In genomic region chr7:39130740-39131538, GRCh38 we compare ENCODE assay signal across 13 cellular contexts.
DNase-seq lines count a peak whose midpoint lies in the region; ATAC-seq and TF ChIP-seq lines count a peak whose summit lies in the region.
"Had no signal": no experiment of that assay in that cellular context is flagged by ENCODE, and none has a peak within 500 bp of the region (broad histone marks: within the 10 kb centered on the region; RNA-seq: fewer than 3 reads in every experiment).

No MANE protein-coding gene starts in this region.

- intact Hi-C loops in ovary (cut with DNase I), result no loop called here

- 44 to 65% (median 56%) methylated on average over 26 of the region's 26 CpGs for WGBS in ovary, 3 donors

- no peak for DNase-seq in activated T-cell treated with anti-CD3 and anti-CD28 coated beads, Interleukin-2, amount 50 U/mL, for 24 hours
- no peak for DNase-seq in activated T-cell treated with anti-CD3 and anti-CD28 coated beads, Interleukin-2, amount 50 U/mL, for 1 hour
- DNase-seq in NCI-H524 treated with DMSO at 0.1 percent for 48 hours (lab: John Stamatoyannopoulos, UW) (peak; percentile 18), glutamatergic neuron (peak; percentile 50), ovary (no peak), CD1c-positive myeloid dendritic cell (ENCODE audit: extremely low spot score) (no peak)
- DNase-seq in stimulated activated naive B cell treated with anti-CD40 and anti-IgM and Interleukin-4, amounts not matched to agents 10 μg/mL and 1 μg/mL and 100 μg/mL, for 72 hours, result no peak
- DNase-seq: activated gamma-delta T cell; GM23248; stimulated activated naive CD4-positive, alpha-beta T cell treated with Interleukin-2 at 50 U/mL for 16 hours had no signal

- no peaks in the 10 kb centered on the region for H3K36me3 Mint-ChIP-seq in activated T-cell treated with anti-CD3 and anti-CD28 coated beads, Interleukin-2, amount 50 U/mL, for 24 hours (ENCODE audit: low read depth)
- H3K36me3 Mint-ChIP-seq in glutamatergic neuron (ENCODE audit: unreplicated experiment), result no peaks in the 10 kb centered on the region
- H3K36me3 Mint-ChIP-seq in stimulated activated naive B cell treated with anti-CD40 and anti-IgM and Interleukin-4, amounts not matched to agents 10 μg/mL and 1 μg/mL and 100 μg/mL, for 72 hours, result no peaks in the 10 kb centered on the region

- TF ChIP-seq CTCF in glutamatergic neuron (IDR thresholded peaks at IDR 0.05; ENCODE audit: partially characterized antibody, unreplicated experiment) (no peak), ovary (IDR thresholded peaks at IDR 0.05) (no peak)

- H3K27ac Mint-ChIP-seq in activated T-cell treated with anti-CD3 and anti-CD28 coated beads, Interleukin-2, amount 50 U/mL, for 24 hours, result no peak overlapping the region
- H3K27ac Mint-ChIP-seq in glutamatergic neuron (ENCODE audit: unreplicated experiment), result peak overlapping the region; percentile 77
- no peak overlapping the region for H3K27ac Mint-ChIP-seq in stimulated activated naive B cell treated with anti-CD40 and anti-IgM and Interleukin-4, amounts not matched to agents 10 μg/mL and 1 μg/mL and 100 μg/mL, for 72 hours

- no peaks in the 10 kb centered on the region for H3K4me1 ChIP-seq in ovary (ENCODE audit: insufficient read depth)
- H3K4me1 ChIP-seq: BLaER1 treated with 17β-estradiol and CSF1 and Interleukin-3, amounts not matched to agents 10 nM and 100 nM had no signal

- H3K9me3 ChIP-seq in ovary, result no peaks in the 10 kb centered on the region
- H3K9me3 ChIP-seq: BLaER1 treated with 17β-estradiol and CSF1 and Interleukin-3, amounts not matched to agents 10 nM and 100 nM had no signal

- no peaks in the 10 kb centered on the region for H3K36me3 ChIP-seq in ovary
- H3K36me3 ChIP-seq: BLaER1 treated with 17β-estradiol and CSF1 and Interleukin-3, amounts not matched to agents 10 nM and 100 nM had no signal

- no peak overlapping the region for H3K27ac ChIP-seq in ovary
- H3K27ac ChIP-seq: BLaER1 treated with 17β-estradiol and CSF1 and Interleukin-3, amounts not matched to agents 10 nM and 100 nM; GM23248; skin epidermis had no signal

- H3K4me3 ChIP-seq in ovary, result no peak overlapping the region
- H3K4me3 ChIP-seq: BLaER1 treated with 17β-estradiol and CSF1 and Interleukin-3, amounts not matched to agents 10 nM and 100 nM; GM23248 had no signal

- no peak for ATAC-seq in stimulated activated naive B cell treated with anti-CD40 and anti-IgM and Interleukin-4, amounts not matched to agents 10 μg/mL and 1 μg/mL and 100 μg/mL, for 72 hours (replicated peaks)
- no peak for ATAC-seq in GM18858 (IDR thresholded peaks at IDR 0.05; ENCODE audit: unreplicated experiment)

- TF ChIP-seq EP300 in ovary (IDR thresholded peaks at IDR 0.05), result no peak

- no peak for TF ChIP-seq POLR2A in ovary (IDR thresholded peaks at IDR 0.05)

- peaks cover 3% of the 10 kb centered on the region for H3K4me1 Mint-ChIP-seq in activated T-cell treated with anti-CD3 and anti-CD28 coated beads, Interleukin-2, amount 50 U/mL, for 24 hours (ENCODE audit: low read depth)
- peaks cover 42% of the 10 kb centered on the region for H3K4me1 Mint-ChIP-seq in glutamatergic neuron (ENCODE audit: low read depth, unreplicated experiment)
- peaks cover 0 to 4% of the 10 kb centered on the region in 2 donors for H3K4me1 Mint-ChIP-seq in stimulated activated naive B cell treated with anti-CD40 and anti-IgM and Interleukin-4, amounts not matched to agents 10 μg/mL and 1 μg/mL and 100 μg/mL, for 72 hours

- H3K4me3 Mint-ChIP-seq in activated T-cell treated with anti-CD3 and anti-CD28 coated beads, Interleukin-2, amount 50 U/mL, for 24 hours, result peak overlapping the region; percentile 40
- peak overlapping the region; percentile 49 for H3K4me3 Mint-ChIP-seq in glutamatergic neuron (ENCODE audit: unreplicated experiment)
- H3K4me3 Mint-ChIP-seq in stimulated activated naive B cell treated with anti-CD40 and anti-IgM and Interleukin-4, amounts not matched to agents 10 μg/mL and 1 μg/mL and 100 μg/mL, for 72 hours, result peak overlapping the region; percentile 20 to 73

- H3K27me3 ChIP-seq in ovary, result no peaks in the 10 kb centered on the region
- H3K27me3 ChIP-seq: BLaER1 treated with 17β-estradiol and CSF1 and Interleukin-3, amounts not matched to agents 10 nM and 100 nM had no signal

- peaks cover 38% of the 10 kb centered on the region for H3K27me3 Mint-ChIP-seq in activated T-cell treated with anti-CD3 and anti-CD28 coated beads, Interleukin-2, amount 50 U/mL, for 24 hours
- H3K27me3 Mint-ChIP-seq in glutamatergic neuron (ENCODE audit: unreplicated experiment), result peaks cover 11% of the 10 kb centered on the region
- H3K27me3 Mint-ChIP-seq in stimulated activated naive B cell treated with anti-CD40 and anti-IgM and Interleukin-4, amounts not matched to agents 10 μg/mL and 1 μg/mL and 100 μg/mL, for 72 hours, result peaks cover 13 to 31% of the 10 kb centered on the region in 2 donors

- H3K9me3 Mint-ChIP-seq in activated T-cell treated with anti-CD3 and anti-CD28 coated beads, Interleukin-2, amount 50 U/mL, for 24 hours, result no peaks in the 10 kb centered on the region
- peaks cover 13% of the 10 kb centered on the region for H3K9me3 Mint-ChIP-seq in glutamatergic neuron (ENCODE audit: unreplicated experiment)
- no peaks in the 10 kb centered on the region for H3K9me3 Mint-ChIP-seq in stimulated activated naive B cell treated with anti-CD40 and anti-IgM and Interleukin-4, amounts not matched to agents 10 μg/mL and 1 μg/mL and 100 μg/mL, for 72 hours

Comparison
In these comparisons a context has a peak if more than half of its experiments do, and no peak if none do; other contexts are left out.
1. DNase-seq: peak in NCI-H524 treated with DMSO at 0.1 percent for 48 hours (single experiment) and glutamatergic neuron (single experiment); none in activated T-cell treated with anti-CD3 and anti-CD28 coated beads, Interleukin-2, amount 50 U/mL, for 24 hours (single experiment), activated T-cell treated with anti-CD3 and anti-CD28 coated beads, Interleukin-2, amount 50 U/mL, for 1 hour (single experiment), stimulated activated naive B cell treated with anti-CD40 and anti-IgM and Interleukin-4, amounts not matched to agents 10 μg/mL and 1 μg/mL and 100 μg/mL, for 72 hours (single experiment), ovary (0 of 5) and CD1c-positive myeloid dendritic cell (single experiment).
2. Peak in every context shown above with its lines, with median percentiles within 50 percentile points of each other: H3K4me3 Mint-ChIP-seq.